In the genomic region with DNA sequence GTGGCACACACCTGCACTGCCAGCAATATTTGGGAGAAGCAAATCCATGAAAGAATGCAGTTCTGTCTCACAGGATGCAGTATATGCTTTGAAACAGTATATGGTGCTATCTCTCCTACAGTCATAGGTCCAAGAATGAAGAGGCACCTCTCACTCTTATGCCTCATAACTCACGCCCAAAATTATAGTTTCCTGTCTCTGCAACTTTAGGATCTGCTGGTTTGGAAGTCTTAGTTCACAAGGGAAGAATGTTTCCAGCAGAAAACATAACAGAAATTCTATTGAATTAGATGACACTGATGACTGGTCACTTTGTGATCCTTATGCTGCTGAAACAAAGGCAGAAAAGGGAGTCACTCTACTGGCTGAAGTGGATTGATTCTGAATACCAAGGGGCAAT, we compare ENCODE assay signal across 2 cellular contexts.
TF ChIP-seq lines count a peak whose summit lies in the region.

No MANE protein-coding gene starts in this region.

TF ChIP-seq in IMR-90, 13 proteins besides CTCF, POLR2A, EP300 and RAD21 (continued from another document):
- TF ChIP-seq FOS (IDR thresholded peaks at IDR 0.05; ENCODE audit: low read depth, low read length) (no peak), RFX5 (IDR thresholded peaks at IDR 0.05; ENCODE audit: low read depth, low read length) (no peak), NFE2L2 (IDR thresholded peaks at IDR 0.05; ENCODE audit: low read depth, low read length) (no peak), SMC3 (IDR thresholded peaks at IDR 0.05; ENCODE audit: low read depth, low read length) (no peak), RCOR1 (IDR thresholded peaks at IDR 0.05; ENCODE audit: insufficient replicate concordance, low read length) (no peak), MXI1 (IDR thresholded peaks at IDR 0.05; ENCODE audit: borderline replicate concordance, low read depth, low read length) (no peak), CEBPB (IDR thresholded peaks at IDR 0.05; ENCODE audit: low read depth, low read length) (no peak), CHD1 (IDR thresholded peaks at IDR 0.05; ENCODE audit: low read depth, low read length) (no peak)
- TF ChIP-seq, protein P1, sequence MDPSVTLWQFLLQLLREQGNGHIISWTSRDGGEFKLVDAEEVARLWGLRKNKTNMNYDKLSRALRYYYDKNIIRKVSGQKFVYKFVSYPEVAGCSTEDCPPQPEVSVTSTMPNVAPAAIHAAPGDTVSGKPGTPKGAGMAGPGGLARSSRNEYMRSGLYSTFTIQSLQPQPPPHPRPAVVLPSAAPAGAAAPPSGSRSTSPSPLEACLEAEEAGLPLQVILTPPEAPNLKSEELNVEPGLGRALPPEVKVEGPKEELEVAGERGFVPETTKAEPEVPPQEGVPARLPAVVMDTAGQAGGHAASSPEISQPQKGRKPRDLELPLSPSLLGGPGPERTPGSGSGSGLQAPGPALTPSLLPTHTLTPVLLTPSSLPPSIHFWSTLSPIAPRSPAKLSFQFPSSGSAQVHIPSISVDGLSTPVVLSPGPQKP (IDR thresholded peaks at IDR 0.05; ENCODE audit: borderline replicate concordance, low read depth, low read length), result no peak
TF ChIP-seq in IMR-90: peak in this region for 0.

TF ChIP-seq in SK-N-SH, 30 proteins besides CTCF, POLR2A, EP300 and RAD21 (continued from another document):
- TF ChIP-seq, protein P2, sequence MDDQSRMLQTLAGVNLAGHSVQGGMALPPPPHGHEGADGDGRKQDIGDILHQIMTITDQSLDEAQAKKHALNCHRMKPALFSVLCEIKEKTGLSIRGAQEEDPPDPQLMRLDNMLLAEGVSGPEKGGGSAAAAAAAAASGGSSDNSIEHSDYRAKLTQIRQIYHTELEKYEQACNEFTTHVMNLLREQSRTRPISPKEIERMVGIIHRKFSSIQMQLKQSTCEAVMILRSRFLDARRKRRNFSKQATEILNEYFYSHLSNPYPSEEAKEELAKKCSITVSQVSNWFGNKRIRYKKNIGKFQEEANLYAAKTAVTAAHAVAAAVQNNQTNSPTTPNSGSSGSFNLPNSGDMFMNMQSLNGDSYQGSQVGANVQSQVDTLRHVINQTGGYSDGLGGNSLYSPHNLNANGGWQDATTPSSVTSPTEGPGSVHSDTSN (IDR thresholded peaks at IDR 0.05), result peak; percentile 38
TF ChIP-seq in SK-N-SH: peak in this region for 3.
